8 cellular contexts compared by ENCODE assay signal in genomic region chr10:91887900-91888225, GRCh38. TPM values are rescaled to one million over a fixed set of nuclear protein-coding genes. Genes with fewer than 3 reads are reported as not detected.
DNase-seq lines count a peak whose midpoint lies in the region; ATAC-seq and TF ChIP-seq lines count a peak whose summit lies in the region.

No MANE protein-coding gene starts in this region.

- ATAC-seq in IMR-90 (ENCODE audit: low read depth) (no peak), natural killer cell (no peak), HG03039 (IDR thresholded peaks at IDR 0.05; ENCODE audit: unreplicated experiment) (no peak), GM18907 (IDR thresholded peaks at IDR 0.05; ENCODE audit: unreplicated experiment) (no peak)

- H3K9me3 Mint-ChIP-seq in natural killer cell, result no peaks in the 10 kb centered on the region

- dilution Hi-C loops in IMR-90 (cut with HindIII; ENCODE audit: low sequenced_read_pairs, unreplicated experiment), result no loop called here

- H3K79me2 ChIP-seq in ACC112 (ENCODE audit: control insufficient read depth, insufficient read depth, low read length, unreplicated experiment), result no peaks in the 10 kb centered on the region

- H3K4me3 Mint-ChIP-seq in natural killer cell, result peak overlapping the region; percentile 97

- H2BK5ac ChIP-seq in IMR-90 (ENCODE audit: low read depth, low read length, poor library complexity, severe bottlenecking), result no peak overlapping the region

- H3K4me1 Mint-ChIP-seq in natural killer cell, result peaks cover 8 to 13% of the 10 kb centered on the region in 2 donors

- H4K5ac ChIP-seq in IMR-90 (ENCODE audit: low read depth, low read length), result no peak overlapping the region

- H3K23ac ChIP-seq in IMR-90 (ENCODE audit: low read depth, low read length), result peak overlapping the region; percentile 69; the same call in 1 of the 2 replicates

- H3K27me3 ChIP-seq in ACC112 (ENCODE audit: insufficient read depth, low read length) (no peaks in the 10 kb centered on the region), IMR-90 (ENCODE audit: control insufficient read depth, insufficient read depth, low read length) (no peaks in the 10 kb centered on the region; the same call in 1 of the 2 replicates)
- peaks cover 5% of the 10 kb centered on the region for H3K27me3 ChIP-seq in effector memory CD4-positive, alpha-beta T cell (replicated peaks; ENCODE audit: control insufficient read depth, insufficient read depth, low read length, poor library complexity, severe bottlenecking)

- TF ChIP-seq RAD21 in IMR-90 (IDR thresholded peaks at IDR 0.05; ENCODE audit: low read length), result no peak

- no peak overlapping the region for H2BK20ac ChIP-seq in IMR-90 (ENCODE audit: low read depth, low read length)

- intact Hi-C loops in IMR-90 (cut with micrococcal nuclease) (no loop called here), natural killer cell (cut with micrococcal nuclease) (no loop called here)

- H2AK5ac ChIP-seq in IMR-90 (ENCODE audit: low read depth, low read length), result no peak overlapping the region

- peak overlapping the region; percentile 93 for H3K4me2 ChIP-seq in IMR-90 (ENCODE audit: low read depth, low read length)

- in situ Hi-C loops in IMR-90 (cut with MboI; ENCODE audit: low sequenced_read_pairs), result no loop called here

- H3K18ac ChIP-seq in IMR-90 (ENCODE audit: low read depth, low read length), result no peak overlapping the region

- peak overlapping the region; percentile 46 to 87 for H3K27ac Mint-ChIP-seq in natural killer cell

- H3K79me1 ChIP-seq in IMR-90 (ENCODE audit: low read depth in 1 of 2, low read length in 2 of 2), result no peaks in the 10 kb centered on the region

- no peak overlapping the region for H2AK9ac ChIP-seq in IMR-90 (replicated peaks; ENCODE audit: low read depth, low read length, poor library complexity)

- H3K4me1 ChIP-seq in ACC112 (ENCODE audit: control insufficient read depth, insufficient read depth, low read length, unreplicated experiment), result peaks cover 9% of the 10 kb centered on the region
- peaks cover 2% of the 10 kb centered on the region; the same call in 1 of the 2 replicates for H3K4me1 ChIP-seq in IMR-90 (ENCODE audit: control insufficient read depth, insufficient read depth, low read length)
- H3K4me1 ChIP-seq in effector memory CD4-positive, alpha-beta T cell (ENCODE audit: control insufficient read depth, insufficient read depth, low read length, poor library complexity, severe bottlenecking), result no peaks in the 10 kb centered on the region

- H3K4me3 ChIP-seq in ACC112 (ENCODE audit: low read depth, low read length), result peak overlapping the region; percentile 84
- H3K4me3 ChIP-seq in IMR-90 (ENCODE audit: insufficient read depth, low read depth, low read length), result peak overlapping the region; percentile 56
- peak overlapping the region; percentile 70 for H3K4me3 ChIP-seq in effector memory CD4-positive, alpha-beta T cell (ENCODE audit: insufficient read depth, low read depth, low read length, poor library complexity, severe bottlenecking)

- TF ChIP-seq CTCF in IMR-90 (conservative IDR thresholded peaks at IDR 0.05; ENCODE audit: low read depth, low read length) (no peak), natural killer cell (IDR thresholded peaks at IDR 0.05) (no peak)

- peaks cover 9% of the 10 kb centered on the region for H3K9me1 ChIP-seq in IMR-90 (ENCODE audit: insufficient read depth, low read length)

- no peaks in the 10 kb centered on the region for H3K36me3 Mint-ChIP-seq in natural killer cell

- H3K36me3 ChIP-seq in ACC112 (ENCODE audit: insufficient read depth, low read length), result no peaks in the 10 kb centered on the region
- H3K36me3 ChIP-seq in IMR-90 (ENCODE audit: control insufficient read depth, insufficient read depth, low read length), result no peaks in the 10 kb centered on the region
- no peaks in the 10 kb centered on the region for H3K36me3 ChIP-seq in effector memory CD4-positive, alpha-beta T cell (ENCODE audit: control insufficient read depth, insufficient read depth, low read length)

- H2BK15ac ChIP-seq in IMR-90 (ENCODE audit: low read depth, low read length), result no peak overlapping the region

- no peaks in the 10 kb centered on the region for H3K9me3 ChIP-seq in IMR-90 (ENCODE audit: control insufficient read depth, insufficient read depth, low read length)
- no peaks in the 10 kb centered on the region for H3K9me3 ChIP-seq in effector memory CD4-positive, alpha-beta T cell (ENCODE audit: control insufficient read depth, low read length)

- peak overlapping the region in 1 of 2 experiments; percentile 61; a peak in 1 of 4 replicates for H4K8ac ChIP-seq in IMR-90 (ENCODE audit: low read depth in 2 of 2, low read length in 2 of 2)

- no TSS peak for BruUV-seq in IMR-90 (replicated peaks; lab: Mats Ljungman, UMichigan)

- peak overlapping the region; percentile 16; the same call in 1 of the 2 replicates for H3K14ac ChIP-seq in IMR-90 (replicated peaks; ENCODE audit: low read depth, low read length)

- POLR2A ChIA-PET in IMR-90 (lab: Charles Lee; ENCODE audit: unreplicated experiment), result no interaction called here

- peak overlapping the region; percentile 71 for H2AFZ ChIP-seq in ACC112 (ENCODE audit: low read length, unreplicated experiment)
- H2AFZ ChIP-seq in IMR-90 (replicated peaks; ENCODE audit: low read length, poor library complexity), result peak overlapping the region; percentile 90

- H3K4ac ChIP-seq in IMR-90 (ENCODE audit: low read depth, low read length), result peak overlapping the region; percentile 8; the same call in 1 of the 2 replicates

- no peaks in the 10 kb centered on the region for H4K20me1 ChIP-seq in IMR-90 (ENCODE audit: insufficient read depth, low read length)

- no peak overlapping the region for H4K91ac ChIP-seq in IMR-90 (ENCODE audit: insufficient read depth, low read depth, low read length)

- WGBS in IMR-90 (ENCODE audit: extremely low coverage in 2 of 2, insufficient read length in 1 of 2), 2 experiments, result no CpG with 5 or more reads among the region's 5 CpGs

- H3K9ac ChIP-seq in IMR-90 (ENCODE audit: low read depth, low read length), result peak overlapping the region; percentile 35; the same call in 1 of the 2 replicates

- no peak overlapping the region for H3K56ac ChIP-seq in IMR-90 (ENCODE audit: extremely low read depth, insufficient read depth, low read length)

- 0 out of 2 replicates have a peak overlapping the region, but pooled peaks have one; percentile 9 for H2BK120ac ChIP-seq in IMR-90 (ENCODE audit: low read depth, low read length)

- H3K27me3 Mint-ChIP-seq in natural killer cell (ENCODE audit: low read depth in 2 of 2), result peaks cover 16 to 29% of the 10 kb centered on the region in 2 donors

- no peak for DNase-seq in IMR-90
- no peak for DNase-seq in effector memory CD4-positive, alpha-beta T cell
- no peak for DNase-seq in natural killer cell
- DNase-seq in NCI-H748 (lab: John Stamatoyannopoulos, UW; ENCODE audit: unreplicated experiment), result no peak
- DNase-seq in NCI-H345 (lab: John Stamatoyannopoulos, UW), result no peak

- TF ChIP-seq POLR2A in IMR-90 (IDR thresholded peaks at IDR 0.05; ENCODE audit: low read depth, low read length), result no peak

- H3K27ac ChIP-seq in ACC112 (ENCODE audit: low read depth, low read length) (no peak overlapping the region), IMR-90 (ENCODE audit: insufficient read depth, low read length) (no peak overlapping the region)
- no peak overlapping the region for H3K27ac ChIP-seq in effector memory CD4-positive, alpha-beta T cell (ENCODE audit: insufficient read depth, low read length, poor library complexity, severe bottlenecking)

- CTCF ChIA-PET in IMR-90 (lab: Yijun Ruan, JAX), result interaction anchor here (0.9 kb wide), 1 partner anchor 40 kb away, joined by 3 read pairs; no protein-coding TSS in a partner anchor

TF ChIP-seq in IMR-90, 13 proteins besides CTCF, POLR2A, EP300 and RAD21:
- TF ChIP-seq RCOR1 (IDR thresholded peaks at IDR 0.05; ENCODE audit: insufficient replicate concordance, low read length) (no peak), MXI1 (IDR thresholded peaks at IDR 0.05; ENCODE audit: borderline replicate concordance, low read depth, low read length) (no peak), MAZ (IDR thresholded peaks at IDR 0.05; ENCODE audit: borderline replicate concordance, low read depth, low read length) (no peak), SMC3 (IDR thresholded peaks at IDR 0.05; ENCODE audit: low read depth, low read length) (no peak), CHD1 (IDR thresholded peaks at IDR 0.05; ENCODE audit: low read depth, low read length) (no peak), CEBPB (IDR thresholded peaks at IDR 0.05; ENCODE audit: low read depth, low read length) (no peak)
- TF ChIP-seq, protein P1, sequence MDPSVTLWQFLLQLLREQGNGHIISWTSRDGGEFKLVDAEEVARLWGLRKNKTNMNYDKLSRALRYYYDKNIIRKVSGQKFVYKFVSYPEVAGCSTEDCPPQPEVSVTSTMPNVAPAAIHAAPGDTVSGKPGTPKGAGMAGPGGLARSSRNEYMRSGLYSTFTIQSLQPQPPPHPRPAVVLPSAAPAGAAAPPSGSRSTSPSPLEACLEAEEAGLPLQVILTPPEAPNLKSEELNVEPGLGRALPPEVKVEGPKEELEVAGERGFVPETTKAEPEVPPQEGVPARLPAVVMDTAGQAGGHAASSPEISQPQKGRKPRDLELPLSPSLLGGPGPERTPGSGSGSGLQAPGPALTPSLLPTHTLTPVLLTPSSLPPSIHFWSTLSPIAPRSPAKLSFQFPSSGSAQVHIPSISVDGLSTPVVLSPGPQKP (IDR thresholded peaks at IDR 0.05; ENCODE audit: borderline replicate concordance, low read depth, low read length), result no peak

RNA-seq across cellular contexts. Expression of gene FGFBP3, which starts 21.4 kb away (rescaled TPM):
- total RNA-seq in IMR-90 (2012; rRNA removed) (under 0.01 and 0.28 TPM in 2 replicates), natural killer cell (1 to 10 TPM; 2.0 to 2.9 (median 2.4) TPM)
- polyA plus RNA-seq in IMR-90 (2012; rRNA removed), result 0.34 and 0.36 TPM in 2 replicates
- polyA plus RNA-seq in IMR-90 (2012; cell fraction: cytosol; rRNA removed), result 0.25 and 0.43 TPM in 2 replicates
- 0.30 TPM in 2 replicates for polyA plus RNA-seq in IMR-90 (2012; cell fraction: nucleus; rRNA removed; ENCODE audit: low replicate concordance)

RNA-seq across cellular contexts. Expression of gene BTAF1, which starts 35.7 kb away (rescaled TPM):
- total RNA-seq in IMR-90 (2012; rRNA removed) (42.3 and 48.0 TPM in 2 replicates), natural killer cell (10 to 100 TPM; 77.3 to 88.7 (median 80.7) TPM)
- polyA plus RNA-seq in IMR-90 (2012; rRNA removed), result 12.1 and 15.0 TPM in 2 replicates
- polyA plus RNA-seq in IMR-90 (2012; cell fraction: cytosol; rRNA removed), result 1.0 and 1.3 TPM in 2 replicates
- 12.3 and 110 TPM in 2 replicates for polyA plus RNA-seq in IMR-90 (2012; cell fraction: nucleus; rRNA removed; ENCODE audit: low replicate concordance)
